In the genomic region with DNA sequence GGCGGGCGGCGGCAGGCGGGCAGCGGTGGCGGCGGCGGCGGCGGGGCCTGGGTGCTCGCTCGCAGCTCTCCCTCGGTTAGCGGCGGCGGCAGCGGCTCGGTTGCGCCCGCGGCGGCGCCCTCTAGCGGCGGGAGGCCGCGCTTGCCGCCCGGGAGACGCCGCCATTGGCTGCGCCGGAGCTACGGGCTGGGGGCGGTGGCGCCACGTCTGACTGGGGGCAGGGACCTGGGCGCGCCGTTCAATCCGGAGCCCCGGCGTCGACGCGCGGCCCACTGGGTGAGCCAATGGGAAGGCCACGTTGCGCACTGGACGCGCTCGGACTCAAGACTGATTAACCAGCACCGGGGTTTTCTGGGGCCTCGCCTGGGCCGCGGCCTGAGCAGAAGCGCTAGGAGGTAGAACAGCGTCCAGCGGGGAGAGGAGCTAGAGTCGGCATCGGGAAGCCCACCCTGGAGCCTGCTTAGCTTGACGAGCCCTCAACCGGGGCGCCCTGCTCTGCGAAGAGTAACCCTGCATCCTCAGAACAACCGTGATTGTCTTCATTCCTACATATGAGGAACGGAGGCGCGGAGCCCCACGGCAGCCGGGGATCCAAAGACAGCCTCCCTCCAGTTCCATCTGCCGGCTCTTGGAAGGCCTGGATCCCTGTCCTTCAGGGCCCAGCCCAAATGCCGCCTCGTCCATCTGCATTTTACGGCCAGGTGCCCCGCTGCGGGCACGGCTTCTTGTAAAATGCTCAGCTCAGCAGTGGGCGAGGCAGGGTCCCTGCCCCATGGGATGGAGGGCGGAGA, we compare ENCODE assay signal across 8 cellular contexts. TPM values are rescaled to one million over a fixed set of nuclear protein-coding genes. Genes with fewer than 3 reads are reported as not detected.
DNase-seq lines count a peak whose midpoint lies in the region; ATAC-seq and TF ChIP-seq lines count a peak whose summit lies in the region.

A gene with protein sequence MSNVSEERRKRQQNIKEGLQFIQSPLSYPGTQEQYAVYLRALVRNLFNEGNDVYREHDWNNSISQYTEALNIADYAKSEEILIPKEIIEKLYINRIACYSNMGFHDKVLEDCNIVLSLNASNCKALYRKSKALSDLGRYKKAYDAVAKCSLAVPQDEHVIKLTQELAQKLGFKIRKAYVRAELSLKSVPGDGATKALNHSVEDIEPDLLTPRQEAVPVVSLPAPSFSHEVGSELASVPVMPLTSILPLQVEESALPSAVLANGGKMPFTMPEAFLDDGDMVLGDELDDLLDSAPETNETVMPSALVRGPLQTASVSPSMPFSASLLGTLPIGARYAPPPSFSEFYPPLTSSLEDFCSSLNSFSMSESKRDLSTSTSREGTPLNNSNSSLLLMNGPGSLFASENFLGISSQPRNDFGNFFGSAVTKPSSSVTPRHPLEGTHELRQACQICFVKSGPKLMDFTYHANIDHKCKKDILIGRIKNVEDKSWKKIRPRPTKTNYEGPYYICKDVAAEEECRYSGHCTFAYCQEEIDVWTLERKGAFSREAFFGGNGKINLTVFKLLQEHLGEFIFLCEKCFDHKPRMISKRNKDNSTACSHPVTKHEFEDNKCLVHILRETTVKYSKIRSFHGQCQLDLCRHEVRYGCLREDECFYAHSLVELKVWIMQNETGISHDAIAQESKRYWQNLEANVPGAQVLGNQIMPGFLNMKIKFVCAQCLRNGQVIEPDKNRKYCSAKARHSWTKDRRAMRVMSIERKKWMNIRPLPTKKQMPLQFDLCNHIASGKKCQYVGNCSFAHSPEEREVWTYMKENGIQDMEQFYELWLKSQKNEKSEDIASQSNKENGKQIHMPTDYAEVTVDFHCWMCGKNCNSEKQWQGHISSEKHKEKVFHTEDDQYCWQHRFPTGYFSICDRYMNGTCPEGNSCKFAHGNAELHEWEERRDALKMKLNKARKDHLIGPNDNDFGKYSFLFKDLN (minus strand): TSS at position 93 of the 791 bp plus-strand sequence. CDS start 14,904 bp downstream, outside the sequence.

- peak within 1 kb of the TSS; percentile 99 for H3K4me3 ChIP-seq in GM23338
- peak within 1 kb of the TSS; percentile 95 for H3K4me3 ChIP-seq in fibroblast of mammary gland (ENCODE audit: control insufficient read depth, low read depth, low read length)

- H3F3A ChIP-seq in GM23338 (replicated peaks; ENCODE audit: low read depth): peaks cover 16% of the 10 kb centered on the region

- no peaks in the 10 kb centered on the region for H3K9me2 ChIP-seq in GM23338 (ENCODE audit: insufficient read depth)

- H3K27ac ChIP-seq in GM23338 (ENCODE audit: low read depth): peak within 1 kb of the TSS; percentile 99

- DNase-seq in EL (peak; percentile 97), GM23338 (ENCODE audit: low spot score) (peak; percentile 99), RPMI8226 (peak; percentile 99), fibroblast of mammary gland (ENCODE audit: low read depth) (peak; percentile 96), natural killer cell (peak; percentile 93)
- peak; percentile 92 for DNase-seq in stimulated activated naive CD4-positive, alpha-beta T cell treated with Interleukin-2 at 50 U/mL for 16 hours (lab: John Stamatoyannopoulos, UW)

- peaks cover 23% of the 10 kb centered on the region for H4K20me1 ChIP-seq in GM23338 (replicated peaks; ENCODE audit: insufficient read depth)

- ATAC-seq in GM23338: peak; percentile 96
- peak; percentile 97 for ATAC-seq in activated T-helper 17 cell treated with anti-CD3 and anti-CD28 coated beads, Interleukin-2, amount 50 U/mL, for 72 hours (replicated peaks)
- ATAC-seq in natural killer cell: peak; percentile 95 to 99 (median 97)

- H3K4me1 ChIP-seq in GM23338 (ENCODE audit: insufficient read depth): peaks cover 23% of the 10 kb centered on the region

- H2AFZ ChIP-seq in GM23338: peak within 1 kb of the TSS; percentile 97

- H3K27me3 Mint-ChIP-seq in GM23338 (ENCODE audit: insufficient read depth, low read depth, poor library complexity): peaks cover 5% of the 10 kb centered on the region
- no peaks in the 10 kb centered on the region for H3K27me3 Mint-ChIP-seq in activated T-helper 17 cell treated with anti-CD3 and anti-CD28 coated beads, Interleukin-2, amount 50 U/mL, for 72 hours
- H3K27me3 Mint-ChIP-seq in natural killer cell (ENCODE audit: low read depth in 2 of 2): no peaks in the 10 kb centered on the region

- H3K79me2 ChIP-seq in GM23338 (replicated peaks; ENCODE audit: insufficient read depth): peaks cover 61% of the 10 kb centered on the region

- peak within 1 kb of the TSS; percentile 98 for H3K27ac Mint-ChIP-seq in GM23338
- peak within 1 kb of the TSS; percentile 98 for H3K27ac Mint-ChIP-seq in activated T-helper 17 cell treated with anti-CD3 and anti-CD28 coated beads, Interleukin-2, amount 50 U/mL, for 72 hours
- peak within 1 kb of the TSS; percentile 96 to 98 for H3K27ac Mint-ChIP-seq in natural killer cell

- H3K4me3 Mint-ChIP-seq in GM23338: peak within 1 kb of the TSS; percentile 87
- peak within 1 kb of the TSS; percentile 99 for H3K4me3 Mint-ChIP-seq in activated T-helper 17 cell treated with anti-CD3 and anti-CD28 coated beads, Interleukin-2, amount 50 U/mL, for 72 hours
- peak within 1 kb of the TSS; percentile 94 for H3K4me3 Mint-ChIP-seq in natural killer cell

- peak; percentile 25 to 67; a peak in 3 of 4 replicates for TF ChIP-seq CTCF in GM23338 (conservative IDR thresholded peaks at IDR 0.05; ENCODE audit: low read depth in 2 of 2)
- TF ChIP-seq CTCF in LNCAP (IDR thresholded peaks at IDR 0.05): peak; percentile 89
- no peak for TF ChIP-seq CTCF in fibroblast of mammary gland (conservative IDR thresholded peaks at IDR 0.05; ENCODE audit: control insufficient read depth, insufficient read depth, low read depth, low read length)
- TF ChIP-seq CTCF in natural killer cell (IDR thresholded peaks at IDR 0.05): peak; percentile 66

- H3K36me3 ChIP-seq in GM23338 (ENCODE audit: insufficient read depth): no peaks in the 10 kb centered on the region

- H3K4me2 ChIP-seq in GM23338: peak within 1 kb of the TSS; percentile 100

- H3K27me3 ChIP-seq in GM23338 (ENCODE audit: insufficient read depth): no peaks in the 10 kb centered on the region

- H3K9me3 Mint-ChIP-seq in GM23338: no peaks in the 10 kb centered on the region
- no peaks in the 10 kb centered on the region for H3K9me3 Mint-ChIP-seq in activated T-helper 17 cell treated with anti-CD3 and anti-CD28 coated beads, Interleukin-2, amount 50 U/mL, for 72 hours
- H3K9me3 Mint-ChIP-seq in natural killer cell: no peaks in the 10 kb centered on the region

- peaks cover 31% of the 10 kb centered on the region; the same call in 2 of the 3 replicates for H3K4me1 Mint-ChIP-seq in GM23338
- H3K4me1 Mint-ChIP-seq in activated T-helper 17 cell treated with anti-CD3 and anti-CD28 coated beads, Interleukin-2, amount 50 U/mL, for 72 hours: peaks cover 53% of the 10 kb centered on the region
- H3K4me1 Mint-ChIP-seq in natural killer cell: peaks cover 54 to 59% of the 10 kb centered on the region in 2 donors

- intact Hi-C loops in natural killer cell (cut with micrococcal nuclease): loop anchor here (1.0 kb wide), 2 partner anchors 14 to 55 kb away; a partner anchor contains a TSS

- peaks cover 11% of the 10 kb centered on the region; the same call in 2 of the 3 replicates for H3K36me3 Mint-ChIP-seq in GM23338 (ENCODE audit: low read depth)
- peaks cover 38% of the 10 kb centered on the region for H3K36me3 Mint-ChIP-seq in activated T-helper 17 cell treated with anti-CD3 and anti-CD28 coated beads, Interleukin-2, amount 50 U/mL, for 72 hours (ENCODE audit: low read depth)
- no peaks in the 10 kb centered on the region for H3K36me3 Mint-ChIP-seq in natural killer cell

TF ChIP-seq in GM23338, 12 proteins besides CTCF, POLR2A, EP300 and RAD21 (continues in another document):
- TF ChIP-seq, protein P1, sequence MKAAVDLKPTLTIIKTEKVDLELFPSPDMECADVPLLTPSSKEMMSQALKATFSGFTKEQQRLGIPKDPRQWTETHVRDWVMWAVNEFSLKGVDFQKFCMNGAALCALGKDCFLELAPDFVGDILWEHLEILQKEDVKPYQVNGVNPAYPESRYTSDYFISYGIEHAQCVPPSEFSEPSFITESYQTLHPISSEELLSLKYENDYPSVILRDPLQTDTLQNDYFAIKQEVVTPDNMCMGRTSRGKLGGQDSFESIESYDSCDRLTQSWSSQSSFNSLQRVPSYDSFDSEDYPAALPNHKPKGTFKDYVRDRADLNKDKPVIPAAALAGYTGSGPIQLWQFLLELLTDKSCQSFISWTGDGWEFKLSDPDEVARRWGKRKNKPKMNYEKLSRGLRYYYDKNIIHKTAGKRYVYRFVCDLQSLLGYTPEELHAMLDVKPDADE (IDR thresholded peaks at IDR 0.05): peak; percentile 25; the same call in 1 of the 2 replicates

RNA-seq across cellular contexts. Expression of the gene that starts here (rescaled TPM):
- 32.7 and 61.3 TPM in 2 replicates for total RNA-seq in GM23338 (2014; rRNA removed; shearing (Covaris generic))
- polyA plus RNA-seq in GM23338 (2016; fragmentation: Nextera tagmentation; extraction: Ambion mirVana): 42.2 and 49.8 TPM in 2 replicates
- 100 to 1,000 TPM in 1 of 2 donors, 10 to 100 TPM in 1; 67.6 to 144 TPM for total RNA-seq in activated T-helper 17 cell treated with anti-CD3 and anti-CD28 coated beads, Interleukin-2, amount 50 U/mL, for 72 hours
- 10 to 100 TPM; 80.6 to 91.8 (median 84.6) TPM for total RNA-seq in natural killer cell

Comparison
In these comparisons a context has a peak if more than half of its experiments do, and no peak if none do; other contexts are left out.
1. Peak in every context shown above with its lines: DNase-seq, ATAC-seq, H3K4me3 ChIP-seq and H3K27ac ChIP-seq.